ENCODE assay signal across 24 cellular contexts in the genomic region with DNA sequence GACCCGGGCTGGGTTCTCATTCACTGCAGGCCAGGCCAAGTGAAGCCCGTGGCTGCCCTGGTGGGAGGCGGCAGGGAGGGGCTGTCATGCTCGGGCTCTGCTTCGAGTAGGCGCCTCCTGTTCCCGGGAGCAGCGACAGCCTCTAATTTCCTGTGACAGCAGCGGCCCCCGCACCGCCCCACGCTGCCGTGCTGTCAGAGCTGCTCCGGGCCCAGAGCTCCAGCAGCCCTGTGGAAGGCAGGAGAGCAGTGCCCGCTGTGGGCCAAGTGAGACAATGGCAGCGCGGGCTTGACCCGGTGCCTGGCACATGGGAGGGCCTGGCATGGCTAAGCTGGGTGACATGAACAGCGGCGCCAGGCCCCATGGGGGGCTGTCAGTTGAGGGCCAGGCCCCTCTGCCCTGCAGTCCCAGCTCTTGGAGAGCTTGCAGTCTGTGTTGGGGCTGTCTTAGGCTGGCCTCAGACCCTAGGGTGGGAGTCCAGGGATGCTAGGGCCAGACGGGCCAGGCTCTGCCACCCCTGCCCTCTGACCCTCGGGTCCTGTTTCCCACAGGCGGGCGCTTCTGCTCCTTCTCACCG. TPM values are rescaled to one million over a fixed set of nuclear protein-coding genes. Genes with fewer than 3 reads are reported as not detected.
A peak's percentile ranks its signal among the peaks of the same experiment; 100 is the strongest.
DNase-seq lines count a peak whose midpoint lies in the region; TF ChIP-seq lines count a peak whose summit lies in the region.
"Had no signal": no experiment of that assay in that cellular context is flagged by ENCODE, and none has a peak within 500 bp of the region (broad histone marks: within the 10 kb centered on the region; RNA-seq: fewer than 3 reads in every experiment).

No MANE protein-coding gene starts in this region.

- no peak for TF ChIP-seq EP300 in esophagus muscularis mucosa (IDR thresholded peaks at IDR 0.05)

- H3K36me3 ChIP-seq in ascending aorta, result peaks cover 9 to 19% of the 10 kb centered on the region in 2 donors
- peaks cover 0 to 59% (median 27%) of the 10 kb centered on the region in 4 donors for H3K36me3 ChIP-seq in esophagus muscularis mucosa
- no peaks in the 10 kb centered on the region for H3K36me3 ChIP-seq in prostate gland
- no peaks in the 10 kb centered on the region for H3K36me3 ChIP-seq in uterus
- H3K36me3 ChIP-seq: ovary had no signal

- H3K27me3 ChIP-seq in ascending aorta (no peaks in the 10 kb centered on the region), esophagus muscularis mucosa (no peaks in the 10 kb centered on the region), prostate gland (replicated peaks; ENCODE audit: insufficient read depth) (no peaks in the 10 kb centered on the region), uterus (no peaks in the 10 kb centered on the region)
- H3K27me3 ChIP-seq: foreskin keratinocyte, ovary had no signal

- H3K36me3 Mint-ChIP-seq in Calu3 (ENCODE audit: insufficient read depth, unreplicated experiment), result peaks cover 33% of the 10 kb centered on the region
- H3K36me3 Mint-ChIP-seq: naive B cell had no signal

- CTCF ChIA-PET in Calu3 (lab: Charles Lee), result no interaction called here

- TF ChIP-seq POLR2A in esophagus muscularis mucosa (IDR thresholded peaks at IDR 0.05; ENCODE audit: low read depth) (no peak), prostate gland (IDR thresholded peaks at IDR 0.05) (no peak), uterus (IDR thresholded peaks at IDR 0.05) (no peak)

- H3K27ac ChIP-seq in ascending aorta, result peak overlapping the region; percentile 37 to 65
- peak overlapping the region; percentile 93 to 97 (median 94) for H3K27ac ChIP-seq in esophagus muscularis mucosa (replicated peaks in 1 of 4)
- H3K27ac ChIP-seq in prostate gland, result peak overlapping the region; percentile 59 to 77
- peak overlapping the region; percentile 89 to 90 for H3K27ac ChIP-seq in uterus
- H3K27ac ChIP-seq: foreskin keratinocyte, VCaP had no signal

- peaks cover 11 to 16% of the 10 kb centered on the region in 2 donors for H3K4me1 ChIP-seq in ascending aorta
- peaks cover 36 to 100% (median 97%) of the 10 kb centered on the region in 4 donors for H3K4me1 ChIP-seq in esophagus muscularis mucosa
- H3K4me1 ChIP-seq in prostate gland (replicated peaks), result peaks cover 8% of the 10 kb centered on the region
- H3K4me1 ChIP-seq in uterus, result peaks cover 0 to 38% of the 10 kb centered on the region in 2 donors
- H3K4me1 ChIP-seq: foreskin keratinocyte had no signal

- H3K4me3 Mint-ChIP-seq in Calu3 (ENCODE audit: low read depth, unreplicated experiment), result no peak overlapping the region
- H3K4me3 Mint-ChIP-seq: central memory CD8-positive, alpha-beta T cell; H9; naive B cell; T-helper 2 cell treated with Interferon-gamma antibody and Interleukin-4, amounts not matched to agents 5 μg/mL and 100 μg/mL, for 36 hours had no signal

- WGBS in esophagus muscularis mucosa, result 100% methylated on average over 3 of the region's 25 CpGs
- 69% methylated on average over 22 of the region's 25 CpGs for WGBS in prostate gland

- no peaks in the 10 kb centered on the region for H3K27me3 Mint-ChIP-seq in Calu3 (ENCODE audit: unreplicated experiment)
- H3K27me3 Mint-ChIP-seq: central memory CD8-positive, alpha-beta T cell; naive B cell had no signal

- DNase-seq in ascending aorta (ENCODE audit: low spot score in 2 of 2), result no peak
- DNase-seq in esophagus muscularis mucosa (ENCODE audit: extremely low spot score), result no peak
- no peak for DNase-seq in prostate gland (ENCODE audit: low spot score)
- DNase-seq in uterus, result no peak
- no peak for DNase-seq in activated CD8-positive, alpha-beta memory T cell treated with anti-CD3 and anti-CD28 coated beads for 24 hours
- no peak for DNase-seq in Calu3
- no peak for DNase-seq in GM20000 (ENCODE audit: low spot score)
- DNase-seq: activated CD4-positive, alpha-beta T cell treated with anti-CD3 and anti-CD28 coated beads, Interleukin-2, amount 50 U/mL, for 1 hour; activated CD8-positive, alpha-beta memory T cell treated with anti-CD3 and anti-CD28 coated beads, Interleukin-2, amount 50 U/mL, for 4 hours; effector CD4-positive, alpha-beta T cell; foreskin keratinocyte; mesendoderm; naive B cell; NCI-H1105; NCI-H2029; NCI-H446; NCI-H82; SK-N-SH had no signal

- no peak overlapping the region for H3K27ac Mint-ChIP-seq in Calu3 (ENCODE audit: unreplicated experiment)
- H3K27ac Mint-ChIP-seq: activated naive CD4-positive, alpha-beta T cell treated with anti-CD3 and anti-CD28 coated beads, Interleukin-2, amount 50 U/mL, for 72 hours; H9; naive B cell; T-helper 2 cell treated with Interferon-gamma antibody and Interleukin-4, amounts not matched to agents 5 μg/mL and 100 μg/mL, for 36 hours had no signal

- TF ChIP-seq CTCF in ascending aorta (IDR thresholded peaks at IDR 0.05), result no peak
- TF ChIP-seq CTCF in esophagus muscularis mucosa (IDR thresholded peaks at IDR 0.05), result peak in 1 of 3 experiments; percentile 0
- no peak for TF ChIP-seq CTCF in prostate gland (IDR thresholded peaks at IDR 0.05)
- TF ChIP-seq CTCF in uterus (IDR thresholded peaks at IDR 0.05), result no peak
- no peak for TF ChIP-seq CTCF in Calu3 (IDR thresholded peaks at IDR 0.05; ENCODE audit: unreplicated experiment)
- no peak for TF ChIP-seq CTCF in GM20000 (IDR thresholded peaks at IDR 0.05; ENCODE audit: extremely low read depth, missing control alignments)

- H3K9me3 Mint-ChIP-seq in Calu3 (ENCODE audit: low read depth, unreplicated experiment), result no peaks in the 10 kb centered on the region
- H3K9me3 Mint-ChIP-seq: activated naive CD4-positive, alpha-beta T cell treated with anti-CD3 and anti-CD28 coated beads, Interleukin-2, amount 50 U/mL, for 72 hours; central memory CD8-positive, alpha-beta T cell; H9; naive B cell; T-helper 2 cell treated with Interferon-gamma antibody and Interleukin-4, amounts not matched to agents 5 μg/mL and 100 μg/mL, for 36 hours had no signal

- no TSS peak for BruUV-seq in Calu3 (replicated peaks; lab: Mats Ljungman, UMichigan)

- H3K4me1 Mint-ChIP-seq in Calu3 (ENCODE audit: low read depth, unreplicated experiment), result no peaks in the 10 kb centered on the region

- H3K4me3 ChIP-seq in ascending aorta (no peak overlapping the region), esophagus muscularis mucosa (peak overlapping the region; percentile 43 to 50 (median 47)), prostate gland (no peak overlapping the region), uterus (no peak overlapping the region)
- H3K4me3 ChIP-seq: ovary had no signal

- no peaks in the 10 kb centered on the region for H3K9me3 ChIP-seq in ascending aorta
- H3K9me3 ChIP-seq in esophagus muscularis mucosa, result no peaks in the 10 kb centered on the region
- no peaks in the 10 kb centered on the region for H3K9me3 ChIP-seq in prostate gland
- no peaks in the 10 kb centered on the region for H3K9me3 ChIP-seq in uterus
- H3K9me3 ChIP-seq: ovary, SK-N-SH had no signal

- intact Hi-C loops in ascending aorta (cut with DNase I), result no loop called here
- intact Hi-C loops in esophagus muscularis mucosa (cut with DNase I), result no loop called here
- intact Hi-C loops in prostate gland (cut with DNase I), result no loop called here
- intact Hi-C loops in uterus (cut with DNase I; ENCODE audit: low total_unique reads), result no loop called here
- intact Hi-C loops in Calu3 (cut with micrococcal nuclease; ENCODE audit: unreplicated experiment), result no loop called here

RNA-seq across cellular contexts. Expression of a gene that starts 5.1 kb away (rescaled TPM):
- total RNA-seq in ascending aorta, result 31.2 TPM
- total RNA-seq in esophagus muscularis mucosa, result 10 to 100 TPM; 28.7 to 50.0 (median 35.2) TPM
- total RNA-seq in prostate gland, result 10 to 100 TPM; 19.6 to 40.4 TPM
- total RNA-seq in uterus, result 10 to 100 TPM in 2 of 4 donors, 1 to 10 TPM in 2; 3.6 to 26.5 (median 8.7) TPM
- total RNA-seq in Calu3 (2022), result 25.9 and 28.0 TPM in 2 replicates

RNA-seq across cellular contexts. Expression of a gene that starts 11.5 kb away (rescaled TPM):
- total RNA-seq in ascending aorta, result 144 TPM
- 1,000 to 10,000 TPM in 3 of 4 donors, 100 to 1,000 TPM in 1; 917 to 1,843 (median 1,284) TPM for total RNA-seq in esophagus muscularis mucosa
- total RNA-seq in prostate gland, result 1,000 to 10,000 TPM; 1,199 to 1,838 TPM
- 100 to 1,000 TPM in 3 of 4 donors, 10 to 100 TPM in 1; 96.2 to 291 (median 218) TPM for total RNA-seq in uterus
- total RNA-seq in Calu3 (2022), result 27.0 and 28.2 TPM in 2 replicates

RNA-seq across cellular contexts. Expression of a gene that starts 28.4 kb away (rescaled TPM):
- total RNA-seq in ascending aorta (7.1 TPM), esophagus muscularis mucosa (10 to 100 TPM; 27.4 to 34.7 (median 28.3) TPM), prostate gland (10 to 100 TPM; 31.2 to 33.3 TPM), uterus (10 to 100 TPM; 13.8 to 43.6 (median 33.1) TPM), Calu3 (2022) (36.5 and 38.4 TPM in 2 replicates)

RNA-seq across cellular contexts. Expression of a gene that starts 28.7 kb away (rescaled TPM):
- total RNA-seq in ascending aorta (37.7 TPM), esophagus muscularis mucosa (10 to 100 TPM; 26.8 to 46.1 (median 37.6) TPM), prostate gland (10 to 100 TPM; 24.3 to 24.9 TPM), uterus (10 to 100 TPM in 3 of 4 donors, not detected in 1; 26.9 to 51.5 (median 31.6) TPM), Calu3 (2022) (29.1 and 37.2 TPM in 2 replicates)

Comparison
In these comparisons a context has a peak if more than half of its experiments do, and no peak if none do; other contexts are left out.
1. H3K4me3 ChIP-seq: peak in esophagus muscularis mucosa (4 of 4); none in ascending aorta (0 of 2), prostate gland (0 of 2) and uterus (0 of 2).
2. Peak in every context shown above with its lines, with median percentiles within 50 percentile points of each other: H3K27ac ChIP-seq.